ENCODE assay signal across 8 cellular contexts in genomic region chr3:51391075-51391565, GRCh38. TPM values are rescaled to one million over a fixed set of nuclear protein-coding genes. Genes with fewer than 3 reads are reported as not detected.
DNase-seq lines count a peak whose midpoint lies in the region; ATAC-seq, FAIRE-seq and TF ChIP-seq lines count a peak whose summit lies in the region.

A gene with protein sequence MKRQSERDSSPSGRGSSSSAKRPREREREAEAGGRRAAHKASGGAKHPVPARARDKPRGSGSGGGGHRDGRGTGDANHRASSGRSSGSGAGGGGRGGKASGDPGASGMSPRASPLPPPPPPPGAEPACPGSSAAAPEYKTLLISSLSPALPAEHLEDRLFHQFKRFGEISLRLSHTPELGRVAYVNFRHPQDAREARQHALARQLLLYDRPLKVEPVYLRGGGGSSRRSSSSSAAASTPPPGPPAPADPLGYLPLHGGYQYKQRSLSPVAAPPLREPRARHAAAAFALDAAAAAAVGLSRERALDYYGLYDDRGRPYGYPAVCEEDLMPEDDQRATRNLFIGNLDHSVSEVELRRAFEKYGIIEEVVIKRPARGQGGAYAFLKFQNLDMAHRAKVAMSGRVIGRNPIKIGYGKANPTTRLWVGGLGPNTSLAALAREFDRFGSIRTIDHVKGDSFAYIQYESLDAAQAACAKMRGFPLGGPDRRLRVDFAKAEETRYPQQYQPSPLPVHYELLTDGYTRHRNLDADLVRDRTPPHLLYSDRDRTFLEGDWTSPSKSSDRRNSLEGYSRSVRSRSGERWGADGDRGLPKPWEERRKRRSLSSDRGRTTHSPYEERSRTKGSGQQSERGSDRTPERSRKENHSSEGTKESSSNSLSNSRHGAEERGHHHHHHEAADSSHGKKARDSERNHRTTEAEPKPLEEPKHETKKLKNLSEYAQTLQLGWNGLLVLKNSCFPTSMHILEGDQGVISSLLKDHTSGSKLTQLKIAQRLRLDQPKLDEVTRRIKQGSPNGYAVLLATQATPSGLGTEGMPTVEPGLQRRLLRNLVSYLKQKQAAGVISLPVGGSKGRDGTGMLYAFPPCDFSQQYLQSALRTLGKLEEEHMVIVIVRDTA (plus strand): TSS chr3:51391285. CDS start chr3:51391400, 115 bp downstream.

- peaks cover 57% of the 10 kb centered on the region for H3K79me2 ChIP-seq in HepG2 (ENCODE audit: insufficient read depth, low read length)

- H3K27ac ChIP-seq in BLaER1 treated with 17β-estradiol and CSF1 and Interleukin-3, amounts not matched to agents 10 nM and 100 nM, result peak within 1 kb of the TSS; percentile 96 to 99 (median 99)
- H3K27ac ChIP-seq in HepG2 (ENCODE audit: extremely low read length, insufficient read depth, low read length), result peak within 1 kb of the TSS; percentile 64

- in situ Hi-C loops in HepG2 (cut with HindIII; ENCODE audit: extremely low pct_ligation_motif_present, low pct_unique_long_range_greater_than_20kb), result no loop called here

- POLR2A ChIA-PET in HepG2 (lab: Yijun Ruan, JAX), result no interaction called here

- peak within 1 kb of the TSS; percentile 99 to 100 (median 99) for H3K9ac ChIP-seq in BLaER1 treated with 17β-estradiol and CSF1 and Interleukin-3, amounts not matched to agents 10 nM and 100 nM
- peak within 1 kb of the TSS; percentile 91 for H3K9ac ChIP-seq in HepG2 (ENCODE audit: insufficient read depth, low read depth, low read length)

- ATAC-seq in GM19324 (IDR thresholded peaks at IDR 0.05; ENCODE audit: low FRiP score, unreplicated experiment), result peak; percentile 94
- peak; percentile 93 for ATAC-seq in HG03469 (IDR thresholded peaks at IDR 0.05; ENCODE audit: unreplicated experiment)
- peak; percentile 89 for ATAC-seq in HepG2

- DNase-seq in NCI-H748 (lab: John Stamatoyannopoulos, UW; ENCODE audit: unreplicated experiment) (peak; percentile 94), HepG2 (ENCODE audit: low spot score) (peak; percentile 90)
- DNase-seq in activated CD4-positive, alpha-beta T cell treated with anti-CD3 and anti-CD28 coated beads, Interleukin-2, amount 50 U/mL, for 24 hours (ENCODE audit: low read depth in 1 of 2, low spot score in 1 of 2), result peak; percentile 94 to 95
- DNase-seq in stimulated activated CD4-positive, alpha-beta T cell treated with anti-CD3 and anti-CD28 coated beads, Interleukin-4, amount 100 ng/mL, for 24 hours, result peak; percentile 97

- peaks cover 92% of the 10 kb centered on the region for H3K36me3 Mint-ChIP-seq in dendritic cell treated with granulocyte-macrophage colony-stimulating factor and Interleukin-4, amounts not matched to agents 40 ng/mL and 50 ng/mL, for 4 days (ENCODE audit: low read depth)

- H3K9me3 Mint-ChIP-seq in dendritic cell treated with granulocyte-macrophage colony-stimulating factor and Interleukin-4, amounts not matched to agents 40 ng/mL and 50 ng/mL, for 4 days, result no peaks in the 10 kb centered on the region

- H3K36me3 ChIP-seq in BLaER1 treated with 17β-estradiol and CSF1 and Interleukin-3, amounts not matched to agents 10 nM and 100 nM, result peaks cover 68 to 89% (median 83%) of the 10 kb centered on the region in 11 experiments
- peaks cover 16 to 48% of the 10 kb centered on the region in 2 experiments for H3K36me3 ChIP-seq in HepG2 (replicated peaks in 1 of 2; ENCODE audit: control insufficient read depth in 1 of 2, insufficient read depth in 2 of 2, low read length in 2 of 2)

- peak within 1 kb of the TSS; percentile 81 for H3K27ac Mint-ChIP-seq in dendritic cell treated with granulocyte-macrophage colony-stimulating factor and Interleukin-4, amounts not matched to agents 40 ng/mL and 50 ng/mL, for 4 days

- TF ChIP-seq POLR2A in HepG2 (IDR thresholded peaks at IDR 0.05; ENCODE audit: insufficient read depth in 1 of 2, low read depth in 2 of 2, low read length in 2 of 2), result no peak; a peak in 2 of 4 replicates

- no CpG with 5 or more reads among the region's 83 CpGs for WGBS in HepG2 (ENCODE audit: low lambda C conversion rate)

- H3K4me1 Mint-ChIP-seq in dendritic cell treated with granulocyte-macrophage colony-stimulating factor and Interleukin-4, amounts not matched to agents 40 ng/mL and 50 ng/mL, for 4 days (ENCODE audit: low read depth), result peaks cover 88% of the 10 kb centered on the region

- peak within 1 kb of the TSS; percentile 76 to 94 (median 87) for H3K4me3 ChIP-seq in BLaER1 treated with 17β-estradiol and CSF1 and Interleukin-3, amounts not matched to agents 10 nM and 100 nM
- peak within 1 kb of the TSS; percentile 68 to 89 (median 87) for H3K4me3 ChIP-seq in HepG2 (replicated peaks in 1 of 3; ENCODE audit: insufficient read depth in 1 of 3, low read depth in 2 of 3, low read length in 3 of 3)

- peak within 1 kb of the TSS; percentile 81 for H3K4me3 Mint-ChIP-seq in dendritic cell treated with granulocyte-macrophage colony-stimulating factor and Interleukin-4, amounts not matched to agents 40 ng/mL and 50 ng/mL, for 4 days

- peaks cover 86 to 89% (median 88%) of the 10 kb centered on the region in 10 experiments for H3K4me1 ChIP-seq in BLaER1 treated with 17β-estradiol and CSF1 and Interleukin-3, amounts not matched to agents 10 nM and 100 nM
- H3K4me1 ChIP-seq in HepG2 (ENCODE audit: insufficient read depth, low read length), result peaks cover 75% of the 10 kb centered on the region

- peak; percentile 97 for TF ChIP-seq CTCF in HepG2 (CRISPR knock-in tag; IDR thresholded peaks at IDR 0.05)

- H3K9me3 ChIP-seq in BLaER1 treated with 17β-estradiol and CSF1 and Interleukin-3, amounts not matched to agents 10 nM and 100 nM (replicated peaks in 1 of 11), result no peaks in the 10 kb centered on the region
- no peaks in the 10 kb centered on the region for H3K9me3 ChIP-seq in HepG2 (ENCODE audit: low read length)

- intact Hi-C loops in dendritic cell treated with granulocyte-macrophage colony-stimulating factor and Interleukin-4, amounts not matched to agents 40 ng/mL and 50 ng/mL, for 4 days (cut with micrococcal nuclease), result loop anchor here (1.0 kb wide), 2 partner anchors 10 to 43 kb away; no protein-coding TSS in a partner anchor
- intact Hi-C loops in HepG2 (cut with micrococcal nuclease; ENCODE audit: unreplicated experiment), result loop anchor here (2.0 kb wide), 1 partner anchor 44 kb away; no protein-coding TSS in a partner anchor

- no TSS peak for BruUV-seq in HepG2 (replicated peaks; lab: Mats Ljungman, UMichigan)

- no peak within 1 kb of the TSS for H2AFZ ChIP-seq in HepG2 (ENCODE audit: low read length)

- H3K27me3 Mint-ChIP-seq in dendritic cell treated with granulocyte-macrophage colony-stimulating factor and Interleukin-4, amounts not matched to agents 40 ng/mL and 50 ng/mL, for 4 days, result no peaks in the 10 kb centered on the region

- peak within 1 kb of the TSS; percentile 84 to 99 (median 98) for H3K4me2 ChIP-seq in BLaER1 treated with 17β-estradiol and CSF1 and Interleukin-3, amounts not matched to agents 10 nM and 100 nM
- peak within 1 kb of the TSS; percentile 93 for H3K4me2 ChIP-seq in HepG2 (ENCODE audit: low read depth, low read length)

- CTCF ChIA-PET in HepG2 (lab: Yijun Ruan, JAX; ENCODE audit: low intra/inter-chr PET ratio, low total read pairs), result interaction anchor here (1.1 kb wide), 2 partner anchors 43 to 290 kb away, joined by 3 read pairs; no protein-coding TSS in a partner anchor

- TF ChIP-seq EP300 in HepG2 (IDR thresholded peaks at IDR 0.05; ENCODE audit: low read depth in 2 of 2, low read length in 2 of 2) (peak in 1 of 2 experiments; percentile 50; a peak in 2 of 4 replicates), HepG2 (CRISPR knock-in tag; IDR thresholded peaks at IDR 0.05; ENCODE audit: borderline replicate concordance) (no peak)

- TF ChIP-seq RAD21 in HepG2 (CRISPR knock-in tag; IDR thresholded peaks at IDR 0.05), result peak; percentile 68

- no peaks in the 10 kb centered on the region for H3K27me3 ChIP-seq in BLaER1 treated with 17β-estradiol and CSF1 and Interleukin-3, amounts not matched to agents 10 nM and 100 nM
- H3K27me3 ChIP-seq in HepG2 (ENCODE audit: control insufficient read depth in 1 of 2, insufficient read depth in 2 of 2, low read length in 2 of 2), result no peaks in the 10 kb centered on the region; a peak in 1 of 5 replicates

- no peak for FAIRE-seq in HepG2 (lab: Jason Lieb, UNC)

- H4K20me1 ChIP-seq in BLaER1 treated with 17β-estradiol and CSF1 and Interleukin-3, amounts not matched to agents 10 nM and 100 nM, result peaks cover 84 to 93% (median 90%) of the 10 kb centered on the region in 11 experiments
- peaks cover 28% of the 10 kb centered on the region for H4K20me1 ChIP-seq in HepG2 (ENCODE audit: insufficient read depth, low read length)

TF ChIP-seq in HepG2, 621 proteins besides CTCF, POLR2A, EP300 and RAD21 (continues in another document):
- TF ChIP-seq ZNF598 (CRISPR knock-in tag; IDR thresholded peaks at IDR 0.05; ENCODE audit: borderline replicate concordance) (no peak), SOX6 (IDR thresholded peaks at IDR 0.05) (no peak), SOX6 (CRISPR knock-in tag; IDR thresholded peaks at IDR 0.05) (peak; percentile 61), KLF16 (CRISPR knock-in tag; IDR thresholded peaks at IDR 0.05) (peak in 1 of 2 experiments; percentile 59; a peak in 2 of 4 replicates)

RNA-seq across cellular contexts. Expression of the gene that starts here (rescaled TPM):
- 19.3 and 19.6 TPM in 2 replicates for total RNA-seq in HepG2 (2016; rRNA removed; fragmentation: Illumina TruSeq; extraction: Trizol)
- 4.0 and 4.1 TPM in 2 replicates for total RNA-seq in HepG2 (2016; cell fraction: cytosol; rRNA removed; fragmentation: Illumina TruSeq; extraction: Trizol; ENCODE audit: low read depth)
- 15.8 and 19.9 TPM in 2 replicates for total RNA-seq in HepG2 (2016; cell fraction: insoluble cytoplasmic fraction; rRNA removed; fragmentation: Illumina TruSeq; extraction: Trizol)
- 21.6 and 22.6 TPM in 2 replicates for total RNA-seq in HepG2 (2016; cell fraction: membrane; rRNA removed; fragmentation: Illumina TruSeq; extraction: Trizol)
- total RNA-seq in HepG2 (2016; cell fraction: nucleus; rRNA removed; fragmentation: Illumina TruSeq; extraction: Trizol), result 15.0 and 17.5 TPM in 2 replicates
- 8.2 and 8.5 TPM in 2 replicates for polyA plus RNA-seq in HepG2 (2011; rRNA removed)
- polyA plus RNA-seq in HepG2 (2011; cell fraction: cytosol; rRNA removed), result 8.8 and 9.8 TPM in 2 replicates
- polyA plus RNA-seq in HepG2 (2011; cell fraction: nucleus; rRNA removed), result 10.4 and 11.9 TPM in 2 replicates
- polyA plus RNA-seq in HepG2 (2012), result 9.6 and 10.5 TPM in 2 replicates
- polyA plus RNA-seq in HepG2 (2016; cell fraction: cytosol; fragmentation: Illumina TruSeq; extraction: Trizol; ENCODE audit: low read depth), result 3.9 and 4.1 TPM in 2 replicates
- polyA plus RNA-seq in HepG2 (2016; cell fraction: insoluble cytoplasmic fraction; fragmentation: Illumina TruSeq; extraction: Trizol; ENCODE audit: low read depth), result 20.7 and 23.7 TPM in 2 replicates
- 17.3 and 19.5 TPM in 2 replicates for polyA plus RNA-seq in HepG2 (2016; cell fraction: membrane; fragmentation: Illumina TruSeq; extraction: Trizol; ENCODE audit: low read depth)
- polyA plus RNA-seq in HepG2 (2016; cell fraction: nucleus; fragmentation: Illumina TruSeq; extraction: Trizol; ENCODE audit: insufficient read depth, low read depth), result 21.7 and 22.1 TPM in 2 replicates
- polyA minus RNA-seq in HepG2 (2011; rRNA and poly(A)+ RNA removed; ENCODE audit: low replicate concordance), result 23.7 and 28.7 TPM in 2 replicates
- 9.1 and 9.2 TPM in 2 replicates for polyA minus RNA-seq in HepG2 (2011; cell fraction: cytosol; rRNA and poly(A)+ RNA removed)
- 30.8 and 31.5 TPM in 2 replicates for polyA minus RNA-seq in HepG2 (2011; cell fraction: nucleus; rRNA and poly(A)+ RNA removed)

Comparison
In these comparisons a context has a peak if more than half of its experiments do, and no peak if none do; other contexts are left out.
1. Peak in every context shown above with its lines: DNase-seq, ATAC-seq, H3K4me3 ChIP-seq and H3K27ac ChIP-seq.